Comparison of ENCODE assay signal across 1 cellular context in genomic region chr15:89334510-89335288, GRCh38.
A peak's percentile ranks its signal among the peaks of the same experiment; 100 is the strongest.
TF ChIP-seq lines count a peak whose summit lies in the region.

Gene POLG (minus strand): TSS chr15:89334824. CDS start chr15:89333754, 1,070 bp downstream.

TF ChIP-seq in HEK293, 187 proteins besides CTCF, POLR2A, EP300 and RAD21 (continued from another document and continues in another):
- no peak for TF ChIP-seq ZNF280D (tag by site-specific recombination; IDR thresholded peaks at IDR 0.05)
- peak; percentile 90 for TF ChIP-seq ZNF692 (tag by site-specific recombination; IDR thresholded peaks at IDR 0.05)
- no peak for TF ChIP-seq SCRT1 (tag by site-specific recombination; IDR thresholded peaks at IDR 0.05; ENCODE audit: borderline replicate concordance)
- no peak for TF ChIP-seq ZNF488 (tag by site-specific recombination; IDR thresholded peaks at IDR 0.05)
- peak; percentile 76 for TF ChIP-seq GLIS1 (tag by site-specific recombination; IDR thresholded peaks at IDR 0.05)
- peak; percentile 100 for TF ChIP-seq PRDM10 (tag by site-specific recombination; IDR thresholded peaks at IDR 0.05)
- peak; percentile 69; the same call in 1 of the 2 replicates for TF ChIP-seq ZBTB44 (tag by site-specific recombination; IDR thresholded peaks at IDR 0.05)
- TF ChIP-seq ZNF280C (tag by site-specific recombination; IDR thresholded peaks at IDR 0.05): no peak
- TF ChIP-seq TCF7L2 (IDR thresholded peaks at IDR 0.05; ENCODE audit: borderline replicate concordance, low read depth, low read length): peak; percentile 74
- peak; percentile 86 for TF ChIP-seq ZBTB21 (tag by site-specific recombination; IDR thresholded peaks at IDR 0.05)
- TF ChIP-seq ZNF785 (tag by site-specific recombination; IDR thresholded peaks at IDR 0.05): peak; percentile 94; the same call in 1 of the 2 replicates
- no peak for TF ChIP-seq ZNF792 (tag by site-specific recombination; IDR thresholded peaks at IDR 0.05)
- peak; percentile 91 for TF ChIP-seq ZNF660 (tag by site-specific recombination; IDR thresholded peaks at IDR 0.05)
- 0 out of 2 replicates have a peak, but pooled peaks have one; percentile 59 for TF ChIP-seq ZNF148 (tag by site-specific recombination; IDR thresholded peaks at IDR 0.05; ENCODE audit: borderline replicate concordance)
- no peak for TF ChIP-seq ZNF473 (tag by site-specific recombination; IDR thresholded peaks at IDR 0.05)
- peak; percentile 68 for TF ChIP-seq KLF9 (tag by site-specific recombination; IDR thresholded peaks at IDR 0.05; ENCODE audit: low read depth)
- no peak for TF ChIP-seq ZNF768 (tag by site-specific recombination; IDR thresholded peaks at IDR 0.05)
- TF ChIP-seq ZSCAN18 (tag by site-specific recombination; IDR thresholded peaks at IDR 0.05): peak; percentile 85
- TF ChIP-seq SCRT2 (tag by site-specific recombination; IDR thresholded peaks at IDR 0.05): peak; percentile 23; the same call in 1 of the 2 replicates
- no peak for TF ChIP-seq ZNF202 (tag by site-specific recombination; IDR thresholded peaks at IDR 0.05; ENCODE audit: borderline replicate concordance)
- no peak for TF ChIP-seq ZNF529 (tag by site-specific recombination; IDR thresholded peaks at IDR 0.05; ENCODE audit: insufficient replicate concordance)
- peak; percentile 98 for TF ChIP-seq ZNF366 (tag by site-specific recombination; conservative IDR thresholded peaks at IDR 0.05)
- peak; percentile 52; the same call in 1 of the 2 replicates for TF ChIP-seq YY1 (tag by site-specific recombination; IDR thresholded peaks at IDR 0.05)
- TF ChIP-seq ZNF560 (tag by site-specific recombination; IDR thresholded peaks at IDR 0.05; ENCODE audit: borderline replicate concordance): no peak
- TF ChIP-seq ZEB2 (tag by site-specific recombination; IDR thresholded peaks at IDR 0.05): peak; percentile 97
- no peak for TF ChIP-seq RBAK (tag by site-specific recombination; IDR thresholded peaks at IDR 0.05)
- peak; percentile 53; the same call in 1 of the 2 replicates for TF ChIP-seq ZNF513 (tag by site-specific recombination; IDR thresholded peaks at IDR 0.05)
- TF ChIP-seq OSR2 (tag by site-specific recombination; IDR thresholded peaks at IDR 0.05): peak; percentile 56
- TF ChIP-seq ZNF416 (tag by site-specific recombination; IDR thresholded peaks at IDR 0.05): no peak
- TF ChIP-seq ATF2 (tag by site-specific recombination; IDR thresholded peaks at IDR 0.05; ENCODE audit: low read depth): no peak
- no peak for TF ChIP-seq ZNF133 (tag by site-specific recombination; IDR thresholded peaks at IDR 0.05)
- TF ChIP-seq ZNF18 (tag by site-specific recombination; IDR thresholded peaks at IDR 0.05): peak; percentile 99
- peak; percentile 80 for TF ChIP-seq ZNF184 (tag by site-specific recombination; IDR thresholded peaks at IDR 0.05)
